Comparison of ENCODE assay signal across 8 cellular contexts in the genomic region with DNA sequence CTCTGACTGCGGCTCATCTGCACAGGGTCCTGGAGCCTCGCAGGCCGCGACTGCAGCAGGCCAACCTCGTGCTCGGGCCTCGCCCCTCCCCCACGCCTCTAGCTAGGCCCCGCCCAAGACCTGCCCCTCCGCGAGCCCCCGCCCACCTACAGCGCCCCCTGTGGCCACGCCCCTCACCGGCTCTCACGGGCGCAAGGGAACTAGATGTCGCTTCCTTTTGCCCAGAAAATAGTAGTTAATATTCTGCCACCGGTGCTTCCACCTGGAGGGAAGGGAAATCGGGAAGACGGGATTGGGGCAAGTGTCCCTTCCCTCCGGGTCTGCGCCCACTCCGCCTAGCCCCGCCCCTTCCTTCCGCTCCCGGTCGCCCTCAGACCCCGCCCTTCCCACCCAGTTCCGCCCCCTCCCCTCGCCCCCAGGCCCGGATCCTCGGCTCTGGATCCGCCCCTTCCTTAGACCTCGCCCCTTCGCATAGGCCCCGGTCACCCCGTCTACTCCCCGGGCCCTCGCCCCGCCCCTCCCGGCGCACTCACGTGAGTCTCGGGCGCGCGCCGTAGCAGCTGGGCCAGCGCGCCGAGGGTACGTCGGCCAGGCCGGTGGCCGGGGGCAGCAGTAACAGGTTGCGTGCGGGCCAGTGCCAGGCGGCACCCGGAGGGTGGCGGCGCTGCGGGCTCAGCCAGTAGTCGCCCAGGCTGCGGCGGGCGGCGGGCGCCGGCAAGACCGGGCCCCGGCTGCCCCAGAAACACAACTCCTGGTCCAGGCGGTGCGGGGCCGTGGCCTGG. TPM values are rescaled to one million over a fixed set of nuclear protein-coding genes. Genes with fewer than 3 reads are reported as not detected.
DNase-seq lines count a peak whose midpoint lies in the region; ATAC-seq and TF ChIP-seq lines count a peak whose summit lies in the region.

No MANE protein-coding gene starts in this region.

- peak; percentile 33 for TF ChIP-seq CTCF in fibroblast of pulmonary artery (IDR thresholded peaks at IDR 0.05; ENCODE audit: low read length, missing control alignments)

- peak; percentile 81 for ATAC-seq in GM21825 (IDR thresholded peaks at IDR 0.05; ENCODE audit: unreplicated experiment)
- peak; percentile 94 for ATAC-seq in activated T-helper 17 cell treated with anti-CD3 and anti-CD28 coated beads, Interleukin-2, amount 50 U/mL, for 72 hours (replicated peaks)
- peak; percentile 94 to 95 for ATAC-seq in natural killer cell treated with Interleukin-12 subunit alpha and Interleukin-12 subunit beta and Interleukin-15 and Interleukin-18, amount 100 ng/mL, for 72 hours

- peak overlapping the region; percentile 64 for H3K4me3 ChIP-seq in fibroblast of pulmonary artery (replicated peaks; ENCODE audit: low read depth, low read length)

- H3K4me3 Mint-ChIP-seq in activated T-helper 17 cell treated with anti-CD3 and anti-CD28 coated beads, Interleukin-2, amount 50 U/mL, for 72 hours = peak overlapping the region; percentile 64
- H3K4me3 Mint-ChIP-seq in natural killer cell treated with Interleukin-12 subunit alpha and Interleukin-12 subunit beta and Interleukin-15 and Interleukin-18, amount 100 ng/mL, for 72 hours = peak overlapping the region; percentile 57

- H3K36me3 Mint-ChIP-seq in activated T-helper 17 cell treated with anti-CD3 and anti-CD28 coated beads, Interleukin-2, amount 50 U/mL, for 72 hours (ENCODE audit: low read depth) = no peaks in the 10 kb centered on the region
- H3K36me3 Mint-ChIP-seq in natural killer cell treated with Interleukin-12 subunit alpha and Interleukin-12 subunit beta and Interleukin-15 and Interleukin-18, amount 100 ng/mL, for 72 hours = no peaks in the 10 kb centered on the region

- no peaks in the 10 kb centered on the region for H3K27me3 Mint-ChIP-seq in activated T-helper 17 cell treated with anti-CD3 and anti-CD28 coated beads, Interleukin-2, amount 50 U/mL, for 72 hours
- peaks cover 0 to 3% of the 10 kb centered on the region in 2 donors for H3K27me3 Mint-ChIP-seq in natural killer cell treated with Interleukin-12 subunit alpha and Interleukin-12 subunit beta and Interleukin-15 and Interleukin-18, amount 100 ng/mL, for 72 hours

- no peak overlapping the region for H3K27ac Mint-ChIP-seq in activated T-helper 17 cell treated with anti-CD3 and anti-CD28 coated beads, Interleukin-2, amount 50 U/mL, for 72 hours
- peak overlapping the region in 1 of 2 donors; percentile 20 for H3K27ac Mint-ChIP-seq in natural killer cell treated with Interleukin-12 subunit alpha and Interleukin-12 subunit beta and Interleukin-15 and Interleukin-18, amount 100 ng/mL, for 72 hours

- DNase-seq in EH (ENCODE audit: low read depth) (peak; percentile 94), LHCN-M2 (ENCODE audit: low read depth) (peak; percentile 93), RPMI7951 (ENCODE audit: low read depth) (peak; percentile 90), fibroblast of pulmonary artery (ENCODE audit: low read depth) (peak; percentile 94)
- peak; percentile 91 for DNase-seq in natural killer cell treated with Interleukin-12 subunit alpha and Interleukin-12 subunit beta and Interleukin-15 and Interleukin-18, amount 100 ng/mL, for 72 hours (ENCODE audit: low spot score)
- DNase-seq in stimulated activated naive CD4-positive, alpha-beta T cell treated with Interleukin-2 at 50 U/mL for 16 hours (lab: John Stamatoyannopoulos, UW) = peak; percentile 92

- H3K9me3 Mint-ChIP-seq in activated T-helper 17 cell treated with anti-CD3 and anti-CD28 coated beads, Interleukin-2, amount 50 U/mL, for 72 hours = no peaks in the 10 kb centered on the region
- H3K9me3 Mint-ChIP-seq in natural killer cell treated with Interleukin-12 subunit alpha and Interleukin-12 subunit beta and Interleukin-15 and Interleukin-18, amount 100 ng/mL, for 72 hours = no peaks in the 10 kb centered on the region

- H3K4me1 Mint-ChIP-seq in activated T-helper 17 cell treated with anti-CD3 and anti-CD28 coated beads, Interleukin-2, amount 50 U/mL, for 72 hours = peaks cover 14% of the 10 kb centered on the region
- peaks cover 9 to 26% of the 10 kb centered on the region in 2 donors for H3K4me1 Mint-ChIP-seq in natural killer cell treated with Interleukin-12 subunit alpha and Interleukin-12 subunit beta and Interleukin-15 and Interleukin-18, amount 100 ng/mL, for 72 hours (ENCODE audit: low read depth in 2 of 2)

RNA-seq across cellular contexts. Expression of a gene that starts 11.0 kb away (rescaled TPM):
- total RNA-seq in LHCN-M2 (2014; rRNA removed) = 2.0 and 5.2 TPM in 2 replicates
- 1.1 TPM for polyA plus RNA-seq in LHCN-M2 (2012)
- total RNA-seq in RPMI7951 (2014; rRNA removed; shearing (Covaris generic)) = 0.29 and 0.84 TPM in 2 replicates
- total RNA-seq in activated T-helper 17 cell treated with anti-CD3 and anti-CD28 coated beads, Interleukin-2, amount 50 U/mL, for 72 hours = 10 to 100 TPM in 1 of 2 donors, 1 to 10 TPM in 1; 7.7 to 21.6 TPM
- total RNA-seq in natural killer cell treated with Interleukin-12 subunit alpha and Interleukin-12 subunit beta and Interleukin-15 and Interleukin-18, amount 100 ng/mL, for 72 hours = 10 to 100 TPM in 1 of 2 donors, 1 to 10 TPM in 1; 6.2 to 13.4 TPM

RNA-seq across cellular contexts. Expression of a gene that starts 11.1 kb away (rescaled TPM):
- total RNA-seq in LHCN-M2 (2014; rRNA removed) = 0.40 TPM in 1 of 2 replicates, not detected in the other
- polyA plus RNA-seq in LHCN-M2 (2012) = 0.62 TPM
- 0.12 and 0.39 TPM in 2 replicates for total RNA-seq in RPMI7951 (2014; rRNA removed; shearing (Covaris generic))
- total RNA-seq in activated T-helper 17 cell treated with anti-CD3 and anti-CD28 coated beads, Interleukin-2, amount 50 U/mL, for 72 hours = 1 to 10 TPM in 1 of 2 donors, under 1 TPM in 1; 0.61 to 1.7 TPM
- total RNA-seq in natural killer cell treated with Interleukin-12 subunit alpha and Interleukin-12 subunit beta and Interleukin-15 and Interleukin-18, amount 100 ng/mL, for 72 hours = under 1 TPM in 1 of 2 donors, not detected in 1; 0.36 TPM

RNA-seq across cellular contexts. Expression of a gene that starts 15.2 kb away (rescaled TPM):
- total RNA-seq in LHCN-M2 (2014; rRNA removed) = 94.7 and 107 TPM in 2 replicates
- 85.0 TPM for polyA plus RNA-seq in LHCN-M2 (2012)
- 31.7 and 47.7 TPM in 2 replicates for total RNA-seq in RPMI7951 (2014; rRNA removed; shearing (Covaris generic))
- total RNA-seq in activated T-helper 17 cell treated with anti-CD3 and anti-CD28 coated beads, Interleukin-2, amount 50 U/mL, for 72 hours = 10 to 100 TPM in 1 of 2 donors, 1 to 10 TPM in 1; 7.2 to 15.9 TPM
- 10 to 100 TPM; 11.8 to 35.9 TPM for total RNA-seq in natural killer cell treated with Interleukin-12 subunit alpha and Interleukin-12 subunit beta and Interleukin-15 and Interleukin-18, amount 100 ng/mL, for 72 hours

RNA-seq across cellular contexts. Expression of a gene that starts 43.0 kb away (rescaled TPM):
- 55.4 and 58.0 TPM in 2 replicates for total RNA-seq in LHCN-M2 (2014; rRNA removed)
- 30.4 TPM for polyA plus RNA-seq in LHCN-M2 (2012)
- 45.1 and 52.7 TPM in 2 replicates for total RNA-seq in RPMI7951 (2014; rRNA removed; shearing (Covaris generic))
- total RNA-seq in activated T-helper 17 cell treated with anti-CD3 and anti-CD28 coated beads, Interleukin-2, amount 50 U/mL, for 72 hours = 10 to 100 TPM; 46.1 to 71.6 TPM
- 10 to 100 TPM; 55.6 to 68.2 TPM for total RNA-seq in natural killer cell treated with Interleukin-12 subunit alpha and Interleukin-12 subunit beta and Interleukin-15 and Interleukin-18, amount 100 ng/mL, for 72 hours

RNA-seq across cellular contexts. Expression of a gene that starts 59.4 kb away (rescaled TPM):
- 53.0 and 54.4 TPM in 2 replicates for total RNA-seq in LHCN-M2 (2014; rRNA removed)
- 65.2 TPM for polyA plus RNA-seq in LHCN-M2 (2012)
- 115 and 121 TPM in 2 replicates for total RNA-seq in RPMI7951 (2014; rRNA removed; shearing (Covaris generic))
- 100 to 1,000 TPM; 171 to 199 TPM for total RNA-seq in activated T-helper 17 cell treated with anti-CD3 and anti-CD28 coated beads, Interleukin-2, amount 50 U/mL, for 72 hours
- 100 to 1,000 TPM; 186 to 225 TPM for total RNA-seq in natural killer cell treated with Interleukin-12 subunit alpha and Interleukin-12 subunit beta and Interleukin-15 and Interleukin-18, amount 100 ng/mL, for 72 hours

Comparison
In these comparisons a context has a peak if more than half of its experiments do, and no peak if none do; other contexts are left out.
1. Peak in every context shown above with its lines: DNase-seq, ATAC-seq and H3K4me3 ChIP-seq.